In the genomic region with DNA sequence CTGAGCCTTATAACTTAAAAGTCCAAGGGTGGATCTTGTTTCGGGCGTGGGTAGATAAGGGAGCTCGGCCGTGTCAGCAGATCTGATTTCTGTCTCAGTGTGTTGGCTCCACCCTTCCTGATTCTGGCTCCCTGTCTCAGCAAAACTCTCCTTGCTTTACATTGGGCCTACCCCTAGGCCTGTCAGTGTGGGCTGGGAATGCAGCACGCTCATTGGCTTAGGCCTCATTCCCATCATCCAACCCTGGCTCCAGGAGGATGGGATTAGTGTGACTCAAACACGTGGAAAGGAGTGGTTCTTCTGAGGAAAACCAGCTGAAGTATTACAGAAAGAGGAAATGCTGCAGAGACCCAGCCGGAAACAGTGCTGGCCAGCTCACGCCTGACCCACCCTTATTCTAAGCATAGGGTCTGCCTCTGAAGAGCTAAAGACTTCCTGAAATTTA, we compare ENCODE assay signal across 8 cellular contexts. TPM values are rescaled to one million over a fixed set of nuclear protein-coding genes. Genes with fewer than 3 reads are reported as not detected.
DNase-seq lines count a peak whose midpoint lies in the region; ATAC-seq and TF ChIP-seq lines count a peak whose summit lies in the region.

No MANE protein-coding gene starts in this region.

- intact Hi-C loops in A673 (cut with micrococcal nuclease; ENCODE audit: unreplicated experiment): no loop called here

- no peak for TF ChIP-seq POLR2A in erythroblast (IDR thresholded peaks at IDR 0.05; ENCODE audit: low read length)

- DNase-seq in A673 (ENCODE audit: low spot score): peak; percentile 96
- DNase-seq in SKM-1 treated with dmso at 0.1 percent for 144 hours (lab: John Stamatoyannopoulos, UW; ENCODE audit: unreplicated experiment): peak; percentile 33
- DNase-seq in erythroblast (lab: John Stamatoyannopoulos, UW): peak; percentile 61 to 65
- DNase-seq in mucosa of gallbladder (ENCODE audit: low spot score): peak; percentile 94
- DNase-seq in NCI-H1092 treated with DMSO at 0.1 percent for 48 hours (lab: John Stamatoyannopoulos, UW): no peak

- CTCF ChIA-PET in A673 (lab: Charles Lee): interaction anchor here (0.9 kb wide), 1 partner anchor 24 kb away, joined by 4 read pairs; no protein-coding TSS in a partner anchor

- BruUV-seq in A673 (replicated peaks; lab: Mats Ljungman, UMichigan): no TSS peak

- H3K9me3 ChIP-seq in A673 (ENCODE audit: low read depth, low read length, poor library complexity, severe bottlenecking): no peaks in the 10 kb centered on the region

- H3K36me3 ChIP-seq in A673 (ENCODE audit: insufficient read depth, low read length, poor library complexity, severe bottlenecking): no peaks in the 10 kb centered on the region

- no peak for TF ChIP-seq CTCF in A673 (conservative IDR thresholded peaks at IDR 0.05; ENCODE audit: low read depth, low read length)

- peak overlapping the region; percentile 75 for H3K27ac ChIP-seq in A673 (ENCODE audit: low read depth, low read length, poor library complexity, severe bottlenecking)

- ATAC-seq in GM18907 (IDR thresholded peaks at IDR 0.05; ENCODE audit: unreplicated experiment) (peak; percentile 78), HG03175 (IDR thresholded peaks at IDR 0.05; ENCODE audit: unreplicated experiment) (peak; percentile 83), HG03280 (IDR thresholded peaks at IDR 0.05; ENCODE audit: unreplicated experiment) (no peak)

- POLR2A ChIA-PET in A673 (lab: Charles Lee; ENCODE audit: low non-redundant PET): interaction anchor here (0.6 kb wide), 1 partner anchor 21 kb away, joined by 3 read pairs; no protein-coding TSS in a partner anchor

- peak overlapping the region; percentile 34 for H3K4me3 ChIP-seq in A673 (ENCODE audit: low read depth, low read length, poor library complexity, severe bottlenecking)

- H3K4me1 ChIP-seq in A673 (ENCODE audit: insufficient read depth, low read length, poor library complexity, severe bottlenecking): no peaks in the 10 kb centered on the region

- H3K27me3 ChIP-seq in A673 (replicated peaks; ENCODE audit: insufficient read depth, low read depth, low read length, poor library complexity): no peaks in the 10 kb centered on the region

RNA-seq across cellular contexts. Expression of a gene that starts 59.9 kb away (rescaled TPM):
- total RNA-seq in A673 (2021) (169 and 194 TPM in 2 replicates), mucosa of gallbladder (189 TPM)
